Comparison of ENCODE assay signal across 9 cellular contexts in the genomic region with DNA sequence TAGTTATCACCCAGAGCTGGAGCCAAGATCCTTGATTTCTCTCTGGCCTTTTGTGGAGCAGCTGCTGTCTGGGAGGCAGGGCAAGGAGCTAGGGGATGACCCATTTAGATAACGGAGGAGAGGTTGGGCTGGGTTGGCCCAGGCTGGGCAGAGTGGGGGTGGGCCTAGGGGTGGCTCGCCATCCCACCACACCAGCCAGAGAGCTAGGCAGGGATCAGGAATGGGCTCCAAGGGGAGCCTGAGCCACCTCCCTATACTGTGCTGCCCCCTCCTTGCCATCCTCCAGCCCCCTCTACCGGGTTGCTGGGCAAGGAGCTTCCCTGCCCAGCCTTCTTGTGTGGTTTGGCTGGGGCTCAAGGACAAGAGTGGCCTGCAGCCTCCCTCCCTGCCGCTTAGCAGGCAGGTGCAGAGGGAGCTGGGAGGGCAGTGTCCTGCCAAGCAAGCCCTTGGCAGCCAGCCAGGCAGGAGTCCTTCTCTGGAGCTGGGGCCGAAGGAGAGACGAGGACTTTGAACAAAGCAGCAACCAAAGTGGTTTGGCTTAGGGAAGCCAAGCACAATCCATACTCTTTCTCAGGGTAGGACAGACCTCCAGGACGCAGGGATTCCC. TPM values are rescaled to one million over a fixed set of nuclear protein-coding genes. Genes with fewer than 3 reads are reported as not detected.
A peak's percentile ranks its signal among the peaks of the same experiment; 100 is the strongest.
DNase-seq lines count a peak whose midpoint lies in the region; ATAC-seq, FAIRE-seq and TF ChIP-seq lines count a peak whose summit lies in the region.
"Had no signal": no experiment of that assay in that cellular context is flagged by ENCODE, and none has a peak within 500 bp of the region (broad histone marks: within the 10 kb centered on the region; RNA-seq: fewer than 3 reads in every experiment).

No MANE protein-coding gene starts in this region.

- H3K4me1 Mint-ChIP-seq in activated CD4-positive, alpha-beta T cell treated with anti-CD3 and anti-CD28 coated beads, Interleukin-2, amount 10 ng/mL, durations not matched to agents 24 days and 14 days: peaks cover 80% of the 10 kb centered on the region

- intact Hi-C loops in activated CD4-positive, alpha-beta T cell treated with anti-CD3 and anti-CD28 coated beads, Interleukin-2, amount 10 ng/mL, durations not matched to agents 24 days and 14 days (cut with micrococcal nuclease): no loop called here
- intact Hi-C loops in pancreas (cut with DNase I): no loop called here

- no peak overlapping the region for H2AFZ ChIP-seq in fibroblast of lung (ENCODE audit: low read length)

- WGBS in pancreas, 2 donors: 7 to 8% methylated on average over 7 of the region's 7 CpGs

- peak overlapping the region; percentile 18 for H3K4me2 ChIP-seq in fibroblast of lung (ENCODE audit: extremely low read depth, insufficient read depth, low read length)

- TF ChIP-seq POLR2A in Peyer's patch (IDR thresholded peaks at IDR 0.05): peak; percentile 21 to 52

- peak in 2 of 6 experiments; percentile 10 to 18 for TF ChIP-seq CTCF in Peyer's patch (IDR thresholded peaks at IDR 0.05)
- no peak for TF ChIP-seq CTCF in fibroblast of lung (conservative IDR thresholded peaks at IDR 0.05 in 1 of 2, IDR thresholded peaks at IDR 0.05 in 1 of 2; ENCODE audit: low read depth in 1 of 2, low read length in 2 of 2)
- no peak for TF ChIP-seq CTCF in pancreas (IDR thresholded peaks at IDR 0.05)
- no peak for TF ChIP-seq CTCF in GM20000 (IDR thresholded peaks at IDR 0.05; ENCODE audit: extremely low read depth, missing control alignments)
- no peak for TF ChIP-seq CTCF in GM13977 (IDR thresholded peaks at IDR 0.05; ENCODE audit: extremely low read depth, insufficient read depth, missing control alignments)

- no peaks in the 10 kb centered on the region for H3K27me3 Mint-ChIP-seq in activated CD4-positive, alpha-beta T cell treated with anti-CD3 and anti-CD28 coated beads, Interleukin-2, amount 10 ng/mL, durations not matched to agents 24 days and 14 days

- H3K4me1 ChIP-seq in Peyer's patch (peaks cover 22 to 75% (median 44%) of the 10 kb centered on the region in 4 donors), fibroblast of lung (ENCODE audit: control insufficient read depth, extremely low read depth, insufficient read depth, low read length) (peaks cover 33% of the 10 kb centered on the region), pancreas (peaks cover 61 to 73% (median 73%) of the 10 kb centered on the region in 3 donors)

- no peak for DNase-seq in activated CD4-positive, alpha-beta T cell treated with anti-CD3 and anti-CD28 coated beads, Interleukin-2, amount 10 ng/mL, durations not matched to agents 24 days and 14 days
- DNase-seq in activated CD4-positive, alpha-beta T cell treated with anti-CD3 and anti-CD28 coated beads, Interleukin-2, amount 50 U/mL, for 1 hour: no peak
- peak in 2 of 3 donors; percentile 91 to 95 for DNase-seq in Peyer's patch
- peak; percentile 12 to 59 for DNase-seq in fibroblast of lung (ENCODE audit: low read depth in 2 of 2)
- peak; percentile 95 to 99 (median 98) for DNase-seq in pancreas
- DNase-seq in GM20000 (ENCODE audit: low spot score): no peak
- no peak for DNase-seq in T-helper 2 cell
- DNase-seq in GM13977 (ENCODE audit: low spot score): no peak

- no peaks in the 10 kb centered on the region for H3K9me3 Mint-ChIP-seq in activated CD4-positive, alpha-beta T cell treated with anti-CD3 and anti-CD28 coated beads, Interleukin-2, amount 10 ng/mL, durations not matched to agents 24 days and 14 days

- H3K36me3 ChIP-seq in Peyer's patch (no peaks in the 10 kb centered on the region), fibroblast of lung (ENCODE audit: control insufficient read depth, insufficient read depth, low read length) (peaks cover 1% of the 10 kb centered on the region), pancreas (no peaks in the 10 kb centered on the region)

- no peak overlapping the region for H3K27ac Mint-ChIP-seq in activated CD4-positive, alpha-beta T cell treated with anti-CD3 and anti-CD28 coated beads, Interleukin-2, amount 10 ng/mL, durations not matched to agents 24 days and 14 days

- ATAC-seq in pancreas: peak; percentile 58 to 77 (median 66)

- FAIRE-seq in pancreas (lab: Jason Lieb, UNC): no peak

- H3K27ac ChIP-seq in Peyer's patch: peak overlapping the region; percentile 70 to 92 (median 83)
- H3K27ac ChIP-seq in fibroblast of lung (ENCODE audit: insufficient read depth, low read length): no peak overlapping the region
- H3K27ac ChIP-seq in pancreas: peak overlapping the region; percentile 43 to 93 (median 78)

- H3K4me3 Mint-ChIP-seq in activated CD4-positive, alpha-beta T cell treated with anti-CD3 and anti-CD28 coated beads, Interleukin-2, amount 10 ng/mL, durations not matched to agents 24 days and 14 days: peak overlapping the region; percentile 62

- peaks cover 6% of the 10 kb centered on the region for H3K36me3 Mint-ChIP-seq in activated CD4-positive, alpha-beta T cell treated with anti-CD3 and anti-CD28 coated beads, Interleukin-2, amount 10 ng/mL, durations not matched to agents 24 days and 14 days (ENCODE audit: low read depth)

- no peaks in the 10 kb centered on the region for H4K20me1 ChIP-seq in fibroblast of lung (ENCODE audit: control insufficient read depth, extremely low read depth, insufficient read depth, low read length)

- no peaks in the 10 kb centered on the region for H3K9me3 ChIP-seq in Peyer's patch
- no peaks in the 10 kb centered on the region for H3K9me3 ChIP-seq in fibroblast of lung (ENCODE audit: control insufficient read depth, insufficient read depth, low read depth, low read length)
- no peaks in the 10 kb centered on the region for H3K9me3 ChIP-seq in pancreas

- H3K27me3 ChIP-seq in Peyer's patch (no peaks in the 10 kb centered on the region), fibroblast of lung (ENCODE audit: control insufficient read depth, insufficient read depth, low read length) (no peaks in the 10 kb centered on the region), pancreas (no peaks in the 10 kb centered on the region)

- H3K4me3 ChIP-seq in Peyer's patch (peak overlapping the region in 2 of 4 donors; percentile 85 to 92), fibroblast of lung (replicated peaks in 1 of 4; ENCODE audit: control extremely low read depth in 1 of 4, insufficient read depth in 1 of 4, low read depth in 3 of 4, low read length in 4 of 4) (no peak overlapping the region), pancreas (peak overlapping the region in 2 of 4 donors; percentile 68 to 95)

- in situ Hi-C loops in GM13977 (cut with MboI; ENCODE audit: low pct_unique_long_range_greater_than_20kb, low sequenced_read_pairs, unreplicated experiment): no loop called here

- peaks cover 87% of the 10 kb centered on the region for H3K79me2 ChIP-seq in fibroblast of lung (ENCODE audit: control insufficient read depth, insufficient read depth, low read length)

- H3K9ac ChIP-seq in fibroblast of lung (ENCODE audit: insufficient read depth, low read length): no peak overlapping the region

RNA-seq across cellular contexts. Expression of a gene that starts 4.1 kb away (rescaled TPM):
- 0.80 and 1.0 TPM in 2 replicates for total RNA-seq in activated CD4-positive, alpha-beta T cell treated with anti-CD3 and anti-CD28 coated beads, Interleukin-2, amount 10 ng/mL, durations not matched to agents 24 days and 14 days
- total RNA-seq in Peyer's patch (10 to 100 TPM; 22.0 to 40.0 (median 30.9) TPM), fibroblast of lung (1.0 and 1.7 TPM in 2 replicates), pancreas (10 to 100 TPM in 2 of 6 donors, 1 to 10 TPM in 4; 6.3 to 14.4 (median 8.6) TPM)
- polyA plus RNA-seq in fibroblast of lung (2.0 and 4.9 TPM in 2 replicates), pancreas (1 to 10 TPM; 7.9 to 9.5 TPM)
- polyA plus RNA-seq in fibroblast of lung (2012): 2.4 and 5.6 TPM in 2 replicates
- polyA minus RNA-seq in fibroblast of lung (ENCODE audit: low replicate concordance): 4.1 and 13.6 TPM in 2 replicates

RNA-seq across cellular contexts. Expression of a gene that starts 39.3 kb away (rescaled TPM):
- total RNA-seq in activated CD4-positive, alpha-beta T cell treated with anti-CD3 and anti-CD28 coated beads, Interleukin-2, amount 10 ng/mL, durations not matched to agents 24 days and 14 days: 0.44 TPM in 1 of 2 replicates, not detected in the other
- total RNA-seq in Peyer's patch (not detected), fibroblast of lung (not detected in 2 replicates), pancreas (1 to 10 TPM in 1 of 6 donors, under 1 TPM in 5; 0.28 to 1.5 (median 0.68) TPM)
- polyA plus RNA-seq in fibroblast of lung (not detected in 2 replicates), pancreas (1 to 10 TPM in 1 of 2 donors, under 1 TPM in 1; 0.99 to 5.4 TPM)
- not detected in 2 replicates for polyA plus RNA-seq in fibroblast of lung (2012)
- not detected in 2 replicates for polyA minus RNA-seq in fibroblast of lung (ENCODE audit: low replicate concordance)
- polyA plus RNA-seq: BJ had no signal

Comparison
In these comparisons a context has a peak if more than half of its experiments do, and no peak if none do; other contexts are left out.
1. DNase-seq: peak in Peyer's patch (2 of 3), fibroblast of lung (2 of 2) and pancreas (6 of 6); none in activated CD4-positive, alpha-beta T cell treated with anti-CD3 and anti-CD28 coated beads, Interleukin-2, amount 10 ng/mL, durations not matched to agents 24 days and 14 days (single experiment), activated CD4-positive, alpha-beta T cell treated with anti-CD3 and anti-CD28 coated beads, Interleukin-2, amount 50 U/mL, for 1 hour (single experiment), GM20000 (single experiment), T-helper 2 cell (0 of 5) and GM13977 (single experiment).